ENCODE assay signal across 1 cellular context in genomic region chr6:143268439-143268838, GRCh38.
TF ChIP-seq lines count a peak whose summit lies in the region.

No MANE protein-coding gene starts in this region.

TF ChIP-seq in HepG2, 621 proteins besides CTCF, POLR2A, EP300 and RAD21 (continued from another document):
- TF ChIP-seq ZNF512B (CRISPR knock-in tag; IDR thresholded peaks at IDR 0.05; ENCODE audit: borderline replicate concordance), result no peak
- no peak for TF ChIP-seq ZNF235 (CRISPR knock-in tag; IDR thresholded peaks at IDR 0.05; ENCODE audit: borderline replicate concordance)
- peak; percentile 77 for TF ChIP-seq MAFF (IDR thresholded peaks at IDR 0.05; ENCODE audit: low read depth, low read length)
